ENCODE assay signal across 33 cellular contexts in the genomic region with DNA sequence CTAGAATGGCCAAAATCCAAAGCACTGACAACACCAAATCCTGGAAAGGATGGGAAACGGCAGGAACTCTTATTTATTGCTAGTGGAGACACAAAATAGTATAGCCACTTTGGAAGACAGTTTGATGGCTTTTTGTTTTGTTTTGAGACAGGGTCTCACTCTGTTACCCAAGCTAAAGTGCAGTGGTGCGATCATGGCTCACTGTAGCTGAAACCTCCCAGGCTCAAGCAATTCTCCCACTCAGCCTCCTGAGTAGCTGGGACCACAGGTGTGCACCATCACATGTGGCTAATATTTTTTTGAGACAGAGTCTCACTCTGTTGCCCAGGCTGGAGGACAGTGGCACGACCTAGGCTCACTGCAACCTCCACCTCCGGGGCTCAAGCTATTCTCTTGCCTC.
"Had no signal": no experiment of that assay in that cellular context is flagged by ENCODE, and none has a peak within 500 bp of the region (broad histone marks: within the 10 kb centered on the region; RNA-seq: fewer than 3 reads in every experiment).

No MANE protein-coding gene starts in this region.

- H3K27ac ChIP-seq: brain microvascular endothelial cell, coronary artery, dorsolateral prefrontal cortex, left lung, lower lobe of right lung, parathyroid adenoma, psoas muscle, sigmoid colon, thyroid gland, upper lobe of left lung, vagina, VCaP had no signal

- H3K4me1 ChIP-seq: parathyroid adenoma, psoas muscle, sigmoid colon, thyroid gland, vagina had no signal

- H3K36me3 ChIP-seq: brain microvascular endothelial cell, left lung, lower lobe of right lung, sigmoid colon, thyroid gland, upper lobe of left lung, vagina had no signal

- H2AFZ ChIP-seq: parathyroid adenoma had no signal

- H3K27me3 ChIP-seq: brain microvascular endothelial cell, left lung, sigmoid colon, thyroid gland, upper lobe of left lung, vagina had no signal

- FAIRE-seq: astrocyte, frontal cortex, small intestine, TTC549 had no signal

- H3K4me3 ChIP-seq: coronary artery, dorsolateral prefrontal cortex, left lung, lower lobe of right lung, psoas muscle, sigmoid colon, thyroid gland, upper lobe of left lung, vagina had no signal

- DNase-seq: activated CD4-positive, alpha-beta memory T cell treated with anti-CD3 and anti-CD28 coated beads, Interleukin-2, amount 10 ng/mL, durations not matched to agents 7 days and 5 days; activated CD4-positive, alpha-beta T cell treated with anti-CD3 and anti-CD28 coated beads for 4 hours; activated CD8-positive, alpha-beta memory T cell treated with anti-CD3 and anti-CD28 coated beads, Interleukin-2, amount 50 U/mL, for 48 hours; activated gamma-delta T cell; activated naive CD4-positive, alpha-beta T cell treated with anti-CD3 and anti-CD28 coated beads, Interleukin-2, amount 10 ng/mL, durations not matched to agents 7 days and 5 days; activated naive CD8-positive, alpha-beta T cell treated with anti-CD3 and anti-CD28 coated beads, Interleukin-2, amount 10 ng/mL, durations not matched to agents 7 days and 5 days; activated T-cell treated with anti-CD3 and anti-CD28 coated beads, Interleukin-2, amount 50 U/mL, for 24 hours; brain microvascular endothelial cell; dorsolateral prefrontal cortex; effector memory CD4-positive, alpha-beta T cell; kidney glomerular epithelial cell; left lung; lower lobe of right lung; mesenchymal stem cell; naive thymus-derived CD8-positive, alpha-beta T cell; nucleus accumbens; psoas muscle; sigmoid colon; small intestine; stimulated activated CD4-positive, alpha-beta T cell treated with anti-CD3 and anti-CD28 coated beads, Interleukin-1b, Interleukin-23, amount 100 ng/mL, for 48 hours; stimulated activated CD4-positive, alpha-beta T cell treated with anti-CD3 and anti-CD28 coated beads, Interleukin-4, amount 100 ng/mL, for 4 hours; stimulated activated CD8-positive, alpha-beta memory T cell treated with anti-CD3 and anti-CD28 coated beads, Interleukin-4, amount 100 ng/mL, for 48 hours; stimulated activated naive CD8-positive, alpha-beta T cell treated with anti-CD3 and anti-CD28 coated beads, Interleukin-15, amount 100 ng/mL, for 72 hours; thyroid gland; upper lobe of left lung had no signal

- H3K9me3 ChIP-seq: left lung, lower lobe of right lung, psoas muscle, sigmoid colon, thyroid gland, upper lobe of left lung, vagina had no signal

- ATAC-seq: left lung; lower lobe of right lung; naive thymus-derived CD8-positive, alpha-beta T cell; psoas muscle; stimulated activated memory B cell treated with anti-CD40 and anti-IgM and Interleukin-4, amounts not matched to agents 10 μg/mL and 1 μg/mL and 100 μg/mL, for 72 hours; stimulated activated naive CD8-positive, alpha-beta T cell treated with anti-CD3 and anti-CD28 coated beads, Interleukin-15, amount 100 ng/mL, for 72 hours had no signal

- H3K9ac ChIP-seq: parathyroid adenoma had no signal

- H3K79me2 ChIP-seq: parathyroid adenoma had no signal
